Comparison of ENCODE assay signal across 11 cellular contexts in the genomic region with DNA sequence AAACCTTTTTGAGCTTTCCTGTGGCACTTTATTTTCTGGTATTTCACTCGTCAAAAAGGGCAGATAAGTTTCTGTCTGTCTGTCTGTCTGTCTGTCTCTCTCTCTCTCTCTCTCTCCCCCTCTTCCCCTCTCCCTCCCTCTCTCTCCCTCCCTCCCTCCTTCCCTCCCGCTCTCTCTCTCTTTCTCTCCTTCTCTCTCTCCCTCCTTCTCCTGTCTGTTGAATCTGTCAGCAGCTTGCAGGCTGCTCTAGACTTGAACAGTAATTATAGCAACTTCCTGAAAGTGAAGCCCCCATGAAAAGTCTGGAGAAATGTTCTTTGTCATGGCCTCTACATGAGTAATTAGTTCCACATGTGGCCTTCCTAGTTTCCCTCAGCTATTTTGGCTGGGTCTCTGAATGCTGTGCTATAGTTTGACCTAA.
DNase-seq lines count a peak whose midpoint lies in the region; ATAC-seq lines count a peak whose summit lies in the region.
"Had no signal": no experiment of that assay in that cellular context is flagged by ENCODE, and none has a peak within 500 bp of the region (broad histone marks: within the 10 kb centered on the region; RNA-seq: fewer than 3 reads in every experiment).

No MANE protein-coding gene starts in this region.

- H3K36me3 ChIP-seq in ACC112 (ENCODE audit: insufficient read depth, low read length) (peaks cover 14% of the 10 kb centered on the region), neuronal stem cell (replicated peaks in 1 of 2; ENCODE audit: control insufficient read depth in 2 of 2, insufficient read depth in 2 of 2, low read length in 2 of 2) (no peaks in the 10 kb centered on the region)

- no peak for ATAC-seq in GM19395 (IDR thresholded peaks at IDR 0.05; ENCODE audit: unreplicated experiment)
- ATAC-seq: PC-3 had no signal

- no peaks in the 10 kb centered on the region for H3K79me1 ChIP-seq in neuronal stem cell (ENCODE audit: low read depth, low read length)

- no peak overlapping the region for H2BK12ac ChIP-seq in neuronal stem cell (ENCODE audit: low read length)

- H3K9me3 ChIP-seq in neuronal stem cell (replicated peaks in 1 of 2; ENCODE audit: control insufficient read depth in 2 of 2, insufficient read depth in 1 of 2, low read depth in 1 of 2, low read length in 2 of 2) = no peaks in the 10 kb centered on the region

- DNase-seq in RPMI7951 (ENCODE audit: low read depth) = peak; percentile 87
- DNase-seq in fibroblast of peridontal ligament (ENCODE audit: extremely low read depth) = peak; percentile 90
- no peak for DNase-seq in neuronal stem cell (ENCODE audit: low spot score)
- DNase-seq in NCI-H1092 treated with DMSO at 0.1 percent for 48 hours (lab: John Stamatoyannopoulos, UW) = no peak
- no peak for DNase-seq in 8988T
- no peak for DNase-seq in ecto neural progenitor cell (ENCODE audit: low spot score)
- DNase-seq: activated naive CD4-positive, alpha-beta T cell treated with Interleukin-2 at 50 U/mL for 16 hours; naive B cell; PC-3 had no signal

- H3K27me3 ChIP-seq in ACC112 (ENCODE audit: insufficient read depth, low read length) = no peaks in the 10 kb centered on the region
- no peaks in the 10 kb centered on the region for H3K27me3 ChIP-seq in neuronal stem cell (ENCODE audit: control insufficient read depth in 3 of 3, insufficient read depth in 3 of 3, low read depth in 1 of 3, low read length in 3 of 3)

- WGBS in neuronal stem cell (ENCODE audit: extremely low coverage in 2 of 2, insufficient read length in 2 of 2, insufficient replicate concordance in 1 of 2), 2 donors = no CpG with 5 or more reads among the region's 2 CpGs

- H2BK15ac ChIP-seq in neuronal stem cell (ENCODE audit: low read length) = no peak overlapping the region

- peak overlapping the region; percentile 66 for H2AFZ ChIP-seq in ACC112 (ENCODE audit: low read length, unreplicated experiment)
- H2AFZ ChIP-seq in neuronal stem cell (ENCODE audit: low read length) = peak overlapping the region; percentile 83

- H3K27ac ChIP-seq in ACC112 (ENCODE audit: low read depth, low read length) (peak overlapping the region; percentile 94), neuronal stem cell (replicated peaks; ENCODE audit: low read length) (no peak overlapping the region)

- no peak overlapping the region for H3K4me2 ChIP-seq in neuronal stem cell (ENCODE audit: insufficient read depth, low read length, poor library complexity, severe bottlenecking)

- no peak overlapping the region for H2BK120ac ChIP-seq in neuronal stem cell (ENCODE audit: low read depth, low read length)

- H4K8ac ChIP-seq in neuronal stem cell (ENCODE audit: low read depth, low read length) = no peak overlapping the region

- no peak overlapping the region for H3K14ac ChIP-seq in neuronal stem cell (ENCODE audit: low read length)

- H4K91ac ChIP-seq in neuronal stem cell (ENCODE audit: low read depth, low read length, poor library complexity) = no peak overlapping the region

- peaks cover 41% of the 10 kb centered on the region for H3K79me2 ChIP-seq in ACC112 (ENCODE audit: control insufficient read depth, insufficient read depth, low read length, unreplicated experiment)

- no peak overlapping the region for H2AK5ac ChIP-seq in neuronal stem cell (ENCODE audit: low read depth, low read length)

- no peak overlapping the region for H3K18ac ChIP-seq in neuronal stem cell (ENCODE audit: low read length)

- no peak overlapping the region for H3K23ac ChIP-seq in neuronal stem cell (ENCODE audit: low read depth, low read length, poor library complexity)

- no peak overlapping the region for H3K9ac ChIP-seq in neuronal stem cell (ENCODE audit: low read depth, low read length, poor library complexity)

- H3K4me3 ChIP-seq in ACC112 (ENCODE audit: low read depth, low read length) = peak overlapping the region; percentile 83
- no peak overlapping the region for H3K4me3 ChIP-seq in neuronal stem cell (ENCODE audit: low read length in 2 of 2)

- no peak overlapping the region for H2BK5ac ChIP-seq in neuronal stem cell (ENCODE audit: low read length)

- no peak overlapping the region for H3K4ac ChIP-seq in neuronal stem cell (ENCODE audit: low read length)

- H3K4me1 ChIP-seq in ACC112 (ENCODE audit: control insufficient read depth, insufficient read depth, low read length, unreplicated experiment) = peaks cover 29% of the 10 kb centered on the region
- H3K4me1 ChIP-seq in neuronal stem cell (ENCODE audit: control insufficient read depth in 2 of 2, insufficient read depth in 1 of 2, low read depth in 1 of 2, low read length in 2 of 2) = peaks cover 9 to 22% of the 10 kb centered on the region in 2 donors

Comparison
In these comparisons a context has a peak if more than half of its experiments do, and no peak if none do; other contexts are left out.
1. DNase-seq: peak in RPMI7951 (single experiment) and fibroblast of peridontal ligament (single experiment); none in neuronal stem cell (single experiment), NCI-H1092 treated with DMSO at 0.1 percent for 48 hours (single experiment), 8988T (single experiment) and ecto neural progenitor cell (single experiment).